16 cellular contexts compared by ENCODE assay signal in the genomic region with DNA sequence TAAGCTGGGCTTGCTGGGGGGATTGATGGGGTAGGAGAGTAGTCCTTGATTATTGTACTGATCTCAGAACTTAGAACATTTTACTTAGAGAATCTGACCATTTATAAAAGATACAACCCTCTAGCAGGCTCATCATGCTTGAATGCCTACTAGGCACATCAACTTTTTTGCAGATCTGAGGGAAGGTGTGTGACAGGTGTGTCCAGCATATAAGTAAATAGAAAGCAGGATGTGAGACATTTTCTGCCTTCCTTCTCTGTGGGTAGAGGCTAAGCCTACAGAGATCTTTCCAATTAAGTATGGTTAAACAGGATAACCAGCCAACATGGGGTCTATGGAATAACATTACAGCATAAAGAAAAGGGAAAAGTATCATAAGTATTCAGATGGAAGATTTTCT.
DNase-seq lines count a peak whose midpoint lies in the region; TF ChIP-seq lines count a peak whose summit lies in the region.
"Had no signal": no experiment of that assay in that cellular context is flagged by ENCODE, and none has a peak within 500 bp of the region (broad histone marks: within the 10 kb centered on the region; RNA-seq: fewer than 3 reads in every experiment).

No MANE protein-coding gene starts in this region.

- no peaks in the 10 kb centered on the region for H3K9me3 Mint-ChIP-seq in endothelial cell (ENCODE audit: unreplicated experiment)
- H3K9me3 Mint-ChIP-seq: GM23338 had no signal

- peak; percentile 57 for DNase-seq in NCI-H69 (lab: John Stamatoyannopoulos, UW)
- DNase-seq in endothelial cell (ENCODE audit: low spot score) = no peak
- DNase-seq in substantia nigra (lab: John Stamatoyannopoulos, UW) = no peak
- no peak for DNase-seq in G401 (ENCODE audit: low spot score)
- no peak for DNase-seq in AG08395 (ENCODE audit: low spot score)
- DNase-seq in dedifferentiated amniotic fluid mesenchymal stem cell (ENCODE audit: extremely low spot score) = no peak
- DNase-seq: COR-L47, DMS79, GDM1, NCI-H1694, NCI-H446 treated with DMSO at 0.1 percent for 48 hours, T-helper 1 cell had no signal

- no peaks in the 10 kb centered on the region for H3K9me3 ChIP-seq in BLaER1 treated with 17β-estradiol and CSF1 and Interleukin-3, amounts not matched to agents 10 nM and 100 nM (replicated peaks in 1 of 11)

- no peak overlapping the region for H3K9ac ChIP-seq in BLaER1 treated with 17β-estradiol and CSF1 and Interleukin-3, amounts not matched to agents 10 nM and 100 nM

- TF ChIP-seq CTCF in 22Rv1 (IDR thresholded peaks at IDR 0.05) (no peak), endothelial cell (IDR thresholded peaks at IDR 0.05; ENCODE audit: unreplicated experiment) (no peak)

- in situ Hi-C loops in G401 (cut with HindIII; ENCODE audit: low sequenced_read_pairs) = no loop called here

- peaks cover 4% of the 10 kb centered on the region for H3K36me3 Mint-ChIP-seq in endothelial cell (ENCODE audit: low read depth, unreplicated experiment)

- peaks cover 0 to 4% (median 0%) of the 10 kb centered on the region in 11 experiments; a peak in 2 of 22 replicates for H3K36me3 ChIP-seq in BLaER1 treated with 17β-estradiol and CSF1 and Interleukin-3, amounts not matched to agents 10 nM and 100 nM

- H3K4me3 Mint-ChIP-seq in endothelial cell (ENCODE audit: unreplicated experiment) = no peak overlapping the region
- H3K4me3 Mint-ChIP-seq: GM23338 had no signal

- H3K27me3 Mint-ChIP-seq in endothelial cell (ENCODE audit: unreplicated experiment) = peaks cover 2% of the 10 kb centered on the region

- H4K20me1 ChIP-seq in BLaER1 treated with 17β-estradiol and CSF1 and Interleukin-3, amounts not matched to agents 10 nM and 100 nM = no peaks in the 10 kb centered on the region

- peak overlapping the region; percentile 54 for H3K27ac Mint-ChIP-seq in endothelial cell (ENCODE audit: unreplicated experiment)

- H3K27ac ChIP-seq in 22Rv1 = peak overlapping the region; percentile 37
- peak overlapping the region in 9 of 11 experiments; percentile 36 to 96 (median 64); a peak in 15 of 22 replicates for H3K27ac ChIP-seq in BLaER1 treated with 17β-estradiol and CSF1 and Interleukin-3, amounts not matched to agents 10 nM and 100 nM
- H3K27ac ChIP-seq in substantia nigra (ENCODE audit: low read depth, low read length, poor library complexity, severe bottlenecking) = no peak overlapping the region
- H3K27ac ChIP-seq: SK-N-MC had no signal

- H3K4me3 ChIP-seq in BLaER1 treated with 17β-estradiol and CSF1 and Interleukin-3, amounts not matched to agents 10 nM and 100 nM = no peak overlapping the region
- H3K4me3 ChIP-seq: GM23338, SK-N-MC had no signal

- no peaks in the 10 kb centered on the region for H3K27me3 ChIP-seq in BLaER1 treated with 17β-estradiol and CSF1 and Interleukin-3, amounts not matched to agents 10 nM and 100 nM

- H3K4me1 Mint-ChIP-seq in endothelial cell (ENCODE audit: unreplicated experiment) = peaks cover 37% of the 10 kb centered on the region

- peaks cover 87 to 98% (median 94%) of the 10 kb centered on the region in 10 experiments for H3K4me1 ChIP-seq in BLaER1 treated with 17β-estradiol and CSF1 and Interleukin-3, amounts not matched to agents 10 nM and 100 nM

- H3K4me2 ChIP-seq in BLaER1 treated with 17β-estradiol and CSF1 and Interleukin-3, amounts not matched to agents 10 nM and 100 nM = peak overlapping the region; percentile 6 to 97 (median 88); a peak in 20 of 22 replicates
- H3K4me2 ChIP-seq: GM23338 had no signal
